In the genomic region with DNA sequence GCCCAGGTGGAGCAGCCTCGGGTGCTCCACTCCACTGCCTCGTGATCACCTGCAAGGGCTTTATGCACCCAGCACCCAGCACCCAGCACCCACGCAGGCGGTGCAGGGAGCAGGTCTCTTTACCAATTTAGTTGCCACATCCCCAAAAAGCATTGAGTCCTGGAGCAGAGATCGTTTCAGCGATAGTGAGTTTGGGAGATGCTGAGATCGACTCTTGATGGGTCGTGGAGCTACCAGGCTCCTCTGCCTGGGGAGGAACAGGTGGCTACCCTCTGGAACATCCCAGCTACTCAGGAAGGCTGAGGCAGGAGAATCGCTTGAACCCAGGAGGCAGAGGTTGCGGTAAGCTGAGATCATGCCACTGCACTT, we compare ENCODE assay signal across 17 cellular contexts.
DNase-seq lines count a peak whose midpoint lies in the region; ATAC-seq, FAIRE-seq and TF ChIP-seq lines count a peak whose summit lies in the region.
"Had no signal": no experiment of that assay in that cellular context is flagged by ENCODE, and none has a peak within 500 bp of the region (broad histone marks: within the 10 kb centered on the region; RNA-seq: fewer than 3 reads in every experiment).

No MANE protein-coding gene starts in this region.

- peak overlapping the region; percentile 71 for H3K27ac Mint-ChIP-seq in Caco-2 (ENCODE audit: unreplicated experiment)
- H3K27ac Mint-ChIP-seq in osteocyte (ENCODE audit: unreplicated experiment), result peak overlapping the region; percentile 99
- H3K27ac Mint-ChIP-seq: activated naive CD8-positive, alpha-beta T cell had no signal

- H2AFZ ChIP-seq in PC-3 (ENCODE audit: low read length) (no peak overlapping the region), endothelial cell of umbilical vein (ENCODE audit: low read depth, low read length) (no peak overlapping the region)
- H2AFZ ChIP-seq: neural progenitor cell had no signal

- H3K27ac ChIP-seq in PC-3 (ENCODE audit: low read length) (peak overlapping the region; percentile 98), endothelial cell of umbilical vein (ENCODE audit: insufficient read depth, low read depth, low read length) (peak overlapping the region; percentile 85), heart left ventricle (peak overlapping the region in 1 of 12 donors; percentile 82)
- H3K27ac ChIP-seq: neural progenitor cell, vagina had no signal

- no peaks in the 10 kb centered on the region for H3K9me1 ChIP-seq in endothelial cell of umbilical vein (replicated peaks; ENCODE audit: control insufficient read depth, extremely low read depth, insufficient read depth, low read length)

- H3K4me3 ChIP-seq in Caco-2 (ENCODE audit: low read depth, low read length) (no peak overlapping the region), PC-3 (ENCODE audit: low read length) (no peak overlapping the region), endothelial cell of umbilical vein (replicated peaks in 1 of 3; ENCODE audit: insufficient read depth in 1 of 3, low read depth in 1 of 3, low read length in 3 of 3) (no peak overlapping the region), heart left ventricle (peak overlapping the region in 1 of 12 donors; percentile 12)
- H3K4me3 ChIP-seq: dorsolateral prefrontal cortex, neural progenitor cell, vagina had no signal

- H3K4me1 ChIP-seq in Caco-2 (peaks cover 13% of the 10 kb centered on the region; the same call in 1 of the 2 replicates), PC-3 (ENCODE audit: insufficient read depth, low read length) (peaks cover 33% of the 10 kb centered on the region), endothelial cell of umbilical vein (ENCODE audit: control insufficient read depth, extremely low read depth, insufficient read depth, low read length) (peaks cover 16% of the 10 kb centered on the region), heart left ventricle (peaks cover 0 to 39% (median 5%) of the 10 kb centered on the region in 12 donors)
- H3K4me1 ChIP-seq: vagina had no signal

- H3K27me3 ChIP-seq in Caco-2 (replicated peaks; ENCODE audit: control insufficient read depth, insufficient read depth, low read length), result no peaks in the 10 kb centered on the region
- no peaks in the 10 kb centered on the region for H3K27me3 ChIP-seq in PC-3 (ENCODE audit: low read length)
- H3K27me3 ChIP-seq in endothelial cell of umbilical vein (ENCODE audit: control insufficient read depth in 2 of 2, insufficient read depth in 2 of 2, low read length in 2 of 2), result no peaks in the 10 kb centered on the region
- peaks cover 0 to 4% (median 0%) of the 10 kb centered on the region in 9 donors for H3K27me3 ChIP-seq in heart left ventricle
- H3K27me3 ChIP-seq: dorsolateral prefrontal cortex, neural progenitor cell, vagina had no signal

- TF ChIP-seq CTCF in Caco-2 (IDR thresholded peaks at IDR 0.05; ENCODE audit: insufficient read depth in 1 of 2, low read depth in 1 of 2, low read length in 1 of 2, severe bottlenecking in 1 of 2, unreplicated experiment in 1 of 2), result no peak
- no peak for TF ChIP-seq CTCF in PC-3 (conservative IDR thresholded peaks at IDR 0.05; ENCODE audit: low read depth, low read length)
- TF ChIP-seq CTCF in endothelial cell of umbilical vein (IDR thresholded peaks at IDR 0.05; ENCODE audit: extremely low read depth in 1 of 2, insufficient read depth in 1 of 2, low read depth in 1 of 2, low read length in 2 of 2), result no peak
- no peak for TF ChIP-seq CTCF in osteocyte (IDR thresholded peaks at IDR 0.05)
- no peak for TF ChIP-seq CTCF in heart left ventricle (IDR thresholded peaks at IDR 0.05)

- H4K20me1 ChIP-seq in PC-3 (ENCODE audit: low read length), result no peaks in the 10 kb centered on the region
- H4K20me1 ChIP-seq in endothelial cell of umbilical vein (replicated peaks; ENCODE audit: control insufficient read depth, extremely low read depth, insufficient read depth, low read length), result no peaks in the 10 kb centered on the region

- H3F3A ChIP-seq in PC-3 (ENCODE audit: low read length, unreplicated experiment), result peaks cover 5% of the 10 kb centered on the region

- FAIRE-seq in endothelial cell of umbilical vein (lab: Jason Lieb, UNC), result no peak

- no peaks in the 10 kb centered on the region for H3K27me3 Mint-ChIP-seq in Caco-2 (ENCODE audit: insufficient read depth, unreplicated experiment)
- no peaks in the 10 kb centered on the region for H3K27me3 Mint-ChIP-seq in osteocyte (ENCODE audit: unreplicated experiment)

- peak overlapping the region; percentile 73; the same call in 1 of the 2 replicates for H3K4me2 ChIP-seq in PC-3 (ENCODE audit: low read length)
- peak overlapping the region; percentile 35 for H3K4me2 ChIP-seq in endothelial cell of umbilical vein (ENCODE audit: insufficient read depth, low read length)
- H3K4me2 ChIP-seq: neural progenitor cell had no signal

- no peaks in the 10 kb centered on the region for H3K36me3 ChIP-seq in Caco-2 (ENCODE audit: control insufficient read depth, insufficient read depth, low read length)
- H3K36me3 ChIP-seq in PC-3 (ENCODE audit: low read depth, low read length), result no peaks in the 10 kb centered on the region
- no peaks in the 10 kb centered on the region for H3K36me3 ChIP-seq in endothelial cell of umbilical vein (ENCODE audit: control insufficient read depth in 2 of 2, extremely low read depth in 1 of 2, insufficient read depth in 2 of 2, low read length in 2 of 2)
- no peaks in the 10 kb centered on the region for H3K36me3 ChIP-seq in heart left ventricle
- H3K36me3 ChIP-seq: esophagus squamous epithelium, neural progenitor cell, vagina had no signal

- H3K4me3 Mint-ChIP-seq in Caco-2 (ENCODE audit: unreplicated experiment) (no peak overlapping the region), osteocyte (ENCODE audit: unreplicated experiment) (no peak overlapping the region)
- H3K4me3 Mint-ChIP-seq: neural progenitor cell; stimulated activated naive CD8-positive, alpha-beta T cell treated with anti-CD3 and anti-CD28 coated beads, Interleukin-15, Interleukin-2, amounts not matched to agents 100 ng/mL and 50 ng/mL, for 24 hours had no signal

- H3K79me2 ChIP-seq in PC-3 (ENCODE audit: low read length), result no peaks in the 10 kb centered on the region
- no peaks in the 10 kb centered on the region for H3K79me2 ChIP-seq in endothelial cell of umbilical vein (ENCODE audit: control insufficient read depth, insufficient read depth, low read length)

- H3K9me3 ChIP-seq in Caco-2, result no peaks in the 10 kb centered on the region
- no peaks in the 10 kb centered on the region for H3K9me3 ChIP-seq in PC-3 (ENCODE audit: low read length)
- no peaks in the 10 kb centered on the region for H3K9me3 ChIP-seq in endothelial cell of umbilical vein (replicated peaks; ENCODE audit: control insufficient read depth, insufficient read depth, low read length)
- H3K9me3 ChIP-seq in heart left ventricle, result no peaks in the 10 kb centered on the region
- H3K9me3 ChIP-seq: esophagus squamous epithelium, vagina had no signal

- peaks cover 16% of the 10 kb centered on the region for H3K4me1 Mint-ChIP-seq in Caco-2 (ENCODE audit: low read depth, unreplicated experiment)
- H3K4me1 Mint-ChIP-seq in osteocyte (ENCODE audit: unreplicated experiment), result peaks cover 55% of the 10 kb centered on the region

- H3K9ac ChIP-seq in PC-3 (ENCODE audit: low read length) (peak overlapping the region; percentile 86), endothelial cell of umbilical vein (replicated peaks; ENCODE audit: extremely low read depth, insufficient read depth, low read length) (no peak overlapping the region)
- H3K9ac ChIP-seq: neural progenitor cell had no signal

- 85 to 94% (median 91%) methylated on average over 8 to 10 of the region's 10 CpGs for WGBS in heart left ventricle, 4 donors

- dilution Hi-C loops in endothelial cell of umbilical vein (cut with MboI; ENCODE audit: extremely low pct_ligation_motif_present, low sequenced_read_pairs), result no loop called here

- no peak for ATAC-seq in PC-3
- no peak for ATAC-seq in heart left ventricle
- ATAC-seq in GM21390 (IDR thresholded peaks at IDR 0.05; ENCODE audit: unreplicated experiment), result no peak
- ATAC-seq in HG03521 (IDR thresholded peaks at IDR 0.05; ENCODE audit: unreplicated experiment), result no peak

- BruUV-seq in Caco-2 (replicated peaks; lab: Mats Ljungman, UMichigan) (no TSS peak), PC-3 (replicated peaks; lab: Mats Ljungman, UMichigan) (no TSS peak), endothelial cell of umbilical vein (replicated peaks; lab: Mats Ljungman, UMichigan) (no TSS peak)

- H3K36me3 Mint-ChIP-seq in Caco-2 (ENCODE audit: insufficient read depth, unreplicated experiment) (no peaks in the 10 kb centered on the region), osteocyte (ENCODE audit: unreplicated experiment) (no peaks in the 10 kb centered on the region)
- H3K36me3 Mint-ChIP-seq: activated naive CD8-positive, alpha-beta T cell; neural progenitor cell had no signal

- CTCF ChIA-PET in Caco-2 (lab: Charles Lee), result no interaction called here
- CTCF ChIA-PET in PC-3 (lab: Charles Lee), result no interaction called here
- CTCF ChIA-PET in endothelial cell of umbilical vein (lab: Charles Lee), result interaction anchor here (1.4 to 1.9 kb wide), 4 partner anchors 9 to 197 kb away, joined by 3 to 6 read pairs (median 4); no protein-coding TSS in a partner anchor

- H3K9me2 ChIP-seq in PC-3 (replicated peaks; ENCODE audit: low read length), result no peaks in the 10 kb centered on the region

- no peaks in the 10 kb centered on the region for H3K9me3 Mint-ChIP-seq in Caco-2 (ENCODE audit: unreplicated experiment)
- H3K9me3 Mint-ChIP-seq in osteocyte (ENCODE audit: unreplicated experiment), result no peaks in the 10 kb centered on the region
- H3K9me3 Mint-ChIP-seq: neural progenitor cell; stimulated activated naive CD8-positive, alpha-beta T cell treated with anti-CD3 and anti-CD28 coated beads, Interleukin-15, Interleukin-2, amounts not matched to agents 100 ng/mL and 50 ng/mL, for 24 hours had no signal

- no peak for DNase-seq in Caco-2
- no peak for DNase-seq in PC-3
- no peak for DNase-seq in endothelial cell of umbilical vein (ENCODE audit: low read depth, low spot score)
- no peak for DNase-seq in osteocyte (ENCODE audit: extremely low spot score, unreplicated experiment)
- DNase-seq in stimulated activated naive CD4-positive, alpha-beta T cell treated with Interleukin-2 at 50 U/mL for 16 hours (lab: John Stamatoyannopoulos, UW), result no peak
- no peak for DNase-seq in heart left ventricle
- DNase-seq: dorsolateral prefrontal cortex, esophagus squamous epithelium, NCI-H1092, NCI-H524, retina had no signal

- intact Hi-C loops in Caco-2 (cut with micrococcal nuclease; ENCODE audit: unreplicated experiment), result no loop called here
- intact Hi-C loops in PC-3 (cut with micrococcal nuclease), result loop anchor here (1.0 kb wide), 1 partner anchor 29 kb away; no protein-coding TSS in a partner anchor
- intact Hi-C loops in endothelial cell of umbilical vein (cut with micrococcal nuclease), result no loop called here
- intact Hi-C loops in heart left ventricle (cut with DNase I), result loop anchor here in 4 of 10 donors (10.0 kb wide), 2 partner anchors 166 to 176 kb away; no protein-coding TSS in a partner anchor

- POLR2A ChIA-PET in Caco-2 (lab: Charles Lee), result no interaction called here
- POLR2A ChIA-PET in PC-3 (lab: Charles Lee; ENCODE audit: unreplicated experiment), result interaction anchor here (0.7 kb wide), 2 partner anchors 46 to 183 kb away, joined by 3 to 13 read pairs; no protein-coding TSS in a partner anchor
- POLR2A ChIA-PET in endothelial cell of umbilical vein (lab: Charles Lee), result no interaction called here

- no peak for TF ChIP-seq POLR2A in endothelial cell of umbilical vein (IDR thresholded peaks at IDR 0.05; ENCODE audit: low read depth, low read length)
- TF ChIP-seq POLR2A in heart left ventricle (IDR thresholded peaks at IDR 0.05), result no peak
